In genomic region chr16:29641561-29641960, GRCh38 we compare ENCODE assay signal across 12 cellular contexts. TPM values are rescaled to one million over a fixed set of nuclear protein-coding genes. Genes with fewer than 3 reads are reported as not detected.
A peak's percentile ranks its signal among the peaks of the same experiment; 100 is the strongest.
DNase-seq lines count a peak whose midpoint lies in the region; ATAC-seq and TF ChIP-seq lines count a peak whose summit lies in the region.
"Had no signal": no experiment of that assay in that cellular context is flagged by ENCODE, and none has a peak within 500 bp of the region (broad histone marks: within the 10 kb centered on the region; RNA-seq: fewer than 3 reads in every experiment).

No MANE protein-coding gene starts in this region.

- H3K27ac Mint-ChIP-seq in T-helper 1 cell treated with Interleukin-12 subunit alpha and Interleukin-12 subunit beta and Interleukin-4 antibody, amounts not matched to agents 30 μg/mL and 1 μg/mL, for 36 hours, result peak overlapping the region; percentile 29

- ATAC-seq in HG03097 (IDR thresholded peaks at IDR 0.05; ENCODE audit: low FRiP score, unreplicated experiment) (no peak), HG03442 (IDR thresholded peaks at IDR 0.05; ENCODE audit: unreplicated experiment) (no peak)
- ATAC-seq: right cardiac atrium had no signal

- H3K27me3 Mint-ChIP-seq in T-helper 1 cell treated with Interleukin-12 subunit alpha and Interleukin-12 subunit beta and Interleukin-4 antibody, amounts not matched to agents 30 μg/mL and 1 μg/mL, for 36 hours (ENCODE audit: low read depth), result no peaks in the 10 kb centered on the region

- H3K36me3 Mint-ChIP-seq in T-helper 1 cell treated with Interleukin-12 subunit alpha and Interleukin-12 subunit beta and Interleukin-4 antibody, amounts not matched to agents 30 μg/mL and 1 μg/mL, for 36 hours (ENCODE audit: low read depth), result no peaks in the 10 kb centered on the region

- peak; percentile 69 to 74 for DNase-seq in AML-193 (lab: John Stamatoyannopoulos, UW)
- peak; percentile 32 for DNase-seq in left kidney (ENCODE audit: low read depth, low spot score)
- no peak for DNase-seq in NCI-H748 (lab: John Stamatoyannopoulos, UW; ENCODE audit: unreplicated experiment)
- DNase-seq in cardiac septum (ENCODE audit: low spot score), result no peak
- DNase-seq: activated CD4-positive, alpha-beta T cell treated with anti-CD3 and anti-CD28 coated beads for 1 hour; NCI-H446 treated with DMSO at 0.1 percent for 48 hours; right cardiac atrium; stomach had no signal

- H3K4me3 Mint-ChIP-seq in T-helper 1 cell treated with Interleukin-12 subunit alpha and Interleukin-12 subunit beta and Interleukin-4 antibody, amounts not matched to agents 30 μg/mL and 1 μg/mL, for 36 hours, result no peak overlapping the region

- H3K9me3 Mint-ChIP-seq in T-helper 1 cell treated with Interleukin-12 subunit alpha and Interleukin-12 subunit beta and Interleukin-4 antibody, amounts not matched to agents 30 μg/mL and 1 μg/mL, for 36 hours, result no peaks in the 10 kb centered on the region

- TF ChIP-seq CTCF in GM12872 (IDR thresholded peaks at IDR 0.05; ENCODE audit: insufficient read depth, low read depth, low read length), result peak; percentile 33; the same call in 2 of the 3 replicates

- peaks cover 29% of the 10 kb centered on the region for H3K4me1 Mint-ChIP-seq in T-helper 1 cell treated with Interleukin-12 subunit alpha and Interleukin-12 subunit beta and Interleukin-4 antibody, amounts not matched to agents 30 μg/mL and 1 μg/mL, for 36 hours (ENCODE audit: low read depth)

- intact Hi-C loops in cardiac septum (cut with DNase I), result no loop called here

RNA-seq across cellular contexts. Expression of gene SPN, which starts 21.5 kb away (rescaled TPM):
- total RNA-seq in cardiac septum, result 3.1 TPM

RNA-seq across cellular contexts. Expression of gene QPRT, which starts 37.4 kb away (rescaled TPM):
- 6.7 TPM for total RNA-seq in cardiac septum

Comparison
In these comparisons a context has a peak if more than half of its experiments do, and no peak if none do; other contexts are left out.
1. DNase-seq: peak in AML-193 (2 of 2) and left kidney (single experiment); none in NCI-H748 (single experiment) and cardiac septum (single experiment).